ENCODE assay signal across 2 cellular contexts in the genomic region with DNA sequence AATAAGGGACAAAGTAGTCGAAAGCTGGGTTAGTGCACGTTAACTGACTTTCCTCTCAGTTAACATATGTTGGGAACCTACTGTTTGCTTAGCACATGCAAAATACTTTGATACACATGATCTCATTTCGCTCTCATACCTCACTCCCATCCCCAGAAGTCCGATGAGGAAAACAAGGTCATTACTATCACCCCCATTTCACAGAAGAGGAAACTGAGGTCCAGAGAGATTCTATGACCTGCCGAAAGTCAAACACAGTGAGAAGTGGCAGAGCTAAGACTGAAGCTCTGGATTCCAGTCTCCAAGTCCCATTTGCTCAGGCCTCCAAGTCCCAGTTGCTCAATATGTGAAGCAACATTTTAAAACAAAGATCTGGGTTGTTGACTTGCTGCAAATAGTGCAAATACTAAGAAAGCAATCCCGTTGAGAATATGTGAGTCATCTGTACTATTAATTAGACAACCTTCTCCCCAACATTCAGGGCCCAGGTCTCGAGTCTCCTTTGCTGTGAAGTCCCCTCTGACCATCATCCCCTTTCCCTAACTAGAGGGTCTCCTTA.
TF ChIP-seq lines count a peak whose summit lies in the region.

No MANE protein-coding gene starts in this region.

TF ChIP-seq in HEK293, 187 proteins besides CTCF, POLR2A, EP300 and RAD21 (continued from another document):
- no peak for TF ChIP-seq ZNF704 (tag by site-specific recombination; IDR thresholded peaks at IDR 0.05)

TF ChIP-seq in HepG2, 621 proteins besides CTCF, POLR2A, EP300 and RAD21 (continued from another document):
- TF ChIP-seq, protein P1, sequence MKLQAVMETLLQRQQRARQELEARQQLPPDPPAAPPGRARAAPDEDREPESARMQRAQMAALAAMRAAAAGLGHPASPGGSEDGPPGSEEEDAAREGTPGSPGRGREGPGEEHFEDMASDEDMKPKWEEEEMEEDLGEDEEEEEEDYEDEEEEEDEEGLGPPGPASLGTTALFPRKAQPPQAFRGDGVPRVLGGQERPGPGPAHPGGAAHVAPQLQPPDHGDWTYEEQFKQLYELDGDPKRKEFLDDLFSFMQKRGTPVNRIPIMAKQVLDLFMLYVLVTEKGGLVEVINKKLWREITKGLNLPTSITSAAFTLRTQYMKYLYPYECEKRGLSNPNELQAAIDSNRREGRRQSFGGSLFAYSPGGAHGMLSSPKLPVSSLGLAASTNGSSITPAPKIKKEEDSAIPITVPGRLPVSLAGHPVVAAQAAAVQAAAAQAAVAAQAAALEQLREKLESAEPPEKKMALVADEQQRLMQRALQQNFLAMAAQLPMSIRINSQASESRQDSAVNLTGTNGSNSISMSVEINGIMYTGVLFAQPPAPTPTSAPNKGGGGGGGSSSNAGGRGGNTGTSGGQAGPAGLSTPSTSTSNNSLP (IDR thresholded peaks at IDR 0.05; ENCODE audit: low read depth, low read length): 0 out of 2 replicates have a peak, but pooled peaks have one; percentile 46
- TF ChIP-seq GATAD2A (CRISPR knock-in tag; IDR thresholded peaks at IDR 0.05): peak; percentile 62; the same call in 1 of the 2 replicates
- peak; percentile 54; the same call in 1 of the 2 replicates for TF ChIP-seq CHD4 (IDR thresholded peaks at IDR 0.05; ENCODE audit: borderline replicate concordance, low read length)
- no peak for TF ChIP-seq ZNF280B (CRISPR knock-in tag; IDR thresholded peaks at IDR 0.05; ENCODE audit: borderline replicate concordance)
- TF ChIP-seq SOX6 (IDR thresholded peaks at IDR 0.05): no peak
- TF ChIP-seq SOX6 (CRISPR knock-in tag; IDR thresholded peaks at IDR 0.05): 0 out of 2 replicates have a peak, but pooled peaks have one; percentile 36
- TF ChIP-seq NFE2L2 (IDR thresholded peaks at IDR 0.05; ENCODE audit: low read length): no peak
- no peak for TF ChIP-seq LRRFIP1 (CRISPR knock-in tag; conservative IDR thresholded peaks at IDR 0.05)
- TF ChIP-seq SOX5 (CRISPR knock-in tag; IDR thresholded peaks at IDR 0.05; ENCODE audit: borderline replicate concordance): peak; percentile 15; the same call in 1 of the 2 replicates
- TF ChIP-seq, protein P2, sequence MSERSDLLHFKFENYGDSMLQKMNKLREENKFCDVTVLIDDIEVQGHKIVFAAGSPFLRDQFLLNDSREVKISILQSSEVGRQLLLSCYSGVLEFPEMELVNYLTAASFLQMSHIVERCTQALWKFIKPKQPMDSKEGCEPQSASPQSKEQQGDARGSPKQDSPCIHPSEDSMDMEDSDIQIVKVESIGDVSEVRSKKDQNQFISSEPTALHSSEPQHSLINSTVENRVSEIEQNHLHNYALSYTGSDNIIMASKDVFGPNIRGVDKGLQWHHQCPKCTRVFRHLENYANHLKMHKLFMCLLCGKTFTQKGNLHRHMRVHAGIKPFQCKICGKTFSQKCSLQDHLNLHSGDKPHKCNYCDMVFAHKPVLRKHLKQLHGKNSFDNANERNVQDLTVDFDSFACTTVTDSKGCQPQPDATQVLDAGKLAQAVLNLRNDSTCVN (CRISPR knock-in tag; IDR thresholded peaks at IDR 0.05; ENCODE audit: borderline replicate concordance): no peak
